Comparison of ENCODE assay signal across 8 cellular contexts in genomic region chr3:196322-197153, GRCh38. TPM values are rescaled to one million over a fixed set of nuclear protein-coding genes. Genes with fewer than 3 reads are reported as not detected.
DNase-seq lines count a peak whose midpoint lies in the region; ATAC-seq and TF ChIP-seq lines count a peak whose summit lies in the region.

CHL1 (plus strand) TSS chr3:196763; CDS start chr3:319777, 123,014 bp downstream.

- H3K27me3 ChIP-seq in mucosa of rectum (ENCODE audit: control insufficient read depth in 2 of 2, insufficient read depth in 2 of 2, low read length in 2 of 2): no peaks in the 10 kb centered on the region

- H3K9me3 ChIP-seq in mucosa of rectum (ENCODE audit: control insufficient read depth in 2 of 2, low read length in 2 of 2): no peaks in the 10 kb centered on the region

- no peaks in the 10 kb centered on the region for H3K36me3 ChIP-seq in mucosa of rectum (ENCODE audit: control insufficient read depth in 2 of 2, insufficient read depth in 2 of 2, low read length in 2 of 2)

- no peaks in the 10 kb centered on the region for H3K4me1 ChIP-seq in mucosa of rectum (ENCODE audit: control insufficient read depth in 2 of 2, insufficient read depth in 2 of 2, low read length in 2 of 2)

- no peak for TF ChIP-seq CTCF in foreskin fibroblast (IDR thresholded peaks at IDR 0.05; ENCODE audit: low read depth, low read length)

- peak within 1 kb of the TSS in 1 of 2 donors; percentile 26 for H3K9ac ChIP-seq in mucosa of rectum (ENCODE audit: low read depth in 1 of 2, low read length in 2 of 2)

- H3K4me3 ChIP-seq in mucosa of rectum (ENCODE audit: low read length in 2 of 2) (peak within 1 kb of the TSS; percentile 55 to 63), foreskin fibroblast (ENCODE audit: low read depth in 1 of 2, low read length in 2 of 2) (no peak within 1 kb of the TSS)

- H3K27ac ChIP-seq in mucosa of rectum (ENCODE audit: low read depth in 2 of 2, low read length in 2 of 2): peak within 1 kb of the TSS; percentile 22 to 32

- ATAC-seq in HG02970 (IDR thresholded peaks at IDR 0.05; ENCODE audit: low FRiP score, unreplicated experiment): peak; percentile 20
- no peak for ATAC-seq in GM19023 (IDR thresholded peaks at IDR 0.05; ENCODE audit: unreplicated experiment)
- ATAC-seq in GM18520 (IDR thresholded peaks at IDR 0.05; ENCODE audit: unreplicated experiment): no peak

- DNase-seq in Ammon's horn (ENCODE audit: low spot score) (peak; percentile 60), cerebellum (ENCODE audit: low spot score) (no peak), NCI-H510A treated with DMSO at 0.1 percent for 48 hours (lab: John Stamatoyannopoulos, UW) (no peak), foreskin fibroblast (no peak)

RNA-seq across cellular contexts. Expression of gene CHL1, which starts in this region (rescaled TPM):
- total RNA-seq in cerebellum: 490 TPM

Comparison
In these comparisons a context has a peak if more than half of its experiments do, and no peak if none do; other contexts are left out.
1. H3K4me3 ChIP-seq: peak in mucosa of rectum (2 of 2); none in foreskin fibroblast (0 of 2).